Comparison of ENCODE assay signal across 9 cellular contexts in genomic region chr7:45921699-45922519, GRCh38. TPM values are rescaled to one million over a fixed set of nuclear protein-coding genes. Genes with fewer than 3 reads are reported as not detected.
DNase-seq lines count a peak whose midpoint lies in the region; ATAC-seq, FAIRE-seq and TF ChIP-seq lines count a peak whose summit lies in the region.
"Had no signal": no experiment of that assay in that cellular context is flagged by ENCODE, and none has a peak within 500 bp of the region (broad histone marks: within the 10 kb centered on the region; RNA-seq: fewer than 3 reads in every experiment).

No MANE protein-coding gene starts in this region.

- WGBS in suprapubic skin, result 4% methylated on average over 36 of the region's 36 CpGs

- in situ Hi-C loops in G401 (cut with HindIII; ENCODE audit: low sequenced_read_pairs), result loop anchor here (25.0 kb wide), 1 partner anchor 440 kb away; no protein-coding TSS in a partner anchor

- H3K27ac ChIP-seq in suprapubic skin, result peak overlapping the region; percentile 58
- H3K27ac ChIP-seq: neutrophil had no signal

- DNase-seq in G401 (ENCODE audit: low spot score), result peak; percentile 24
- peak; percentile 84 for DNase-seq in NT2/D1 (ENCODE audit: low read depth, low spot score)
- DNase-seq in cerebellar cortex (ENCODE audit: low spot score), result peak; percentile 42
- DNase-seq in left kidney (ENCODE audit: low read depth, low spot score), result peak; percentile 91
- DNase-seq in suprapubic skin (ENCODE audit: low spot score in 2 of 2), result no peak
- DNase-seq in GDM1 (lab: John Stamatoyannopoulos, UW), result no peak

- FAIRE-seq in A204.1 (lab: Jason Lieb, UNC), result peak; percentile 57

- H3K27me3 ChIP-seq in NT2/D1 (ENCODE audit: insufficient read depth, insufficient read length) (peaks cover 57% of the 10 kb centered on the region), suprapubic skin (peaks cover 20% of the 10 kb centered on the region)

- ATAC-seq in GM21528 (IDR thresholded peaks at IDR 0.05; ENCODE audit: low FRiP score, unreplicated experiment), result no peak

- peaks cover 6% of the 10 kb centered on the region for H3K4me1 ChIP-seq in NT2/D1 (ENCODE audit: insufficient read depth, insufficient read length)
- peaks cover 56% of the 10 kb centered on the region for H3K4me1 ChIP-seq in suprapubic skin

- H3K36me3 ChIP-seq in NT2/D1 (ENCODE audit: insufficient read depth, insufficient read length, low read length), result peaks cover 3% of the 10 kb centered on the region
- H3K36me3 ChIP-seq in suprapubic skin, result no peaks in the 10 kb centered on the region
- H3K36me3 ChIP-seq: neutrophil had no signal

- TF ChIP-seq CTCF in suprapubic skin (IDR thresholded peaks at IDR 0.05), result peak; percentile 59 to 82

- no peak for TF ChIP-seq POLR2A in suprapubic skin (IDR thresholded peaks at IDR 0.05)

- H3K9ac ChIP-seq in NT2/D1 (ENCODE audit: insufficient read length, low read depth), result peak overlapping the region; percentile 57

- H3K9me3 ChIP-seq in NT2/D1 (ENCODE audit: insufficient read depth, low read length) (no peaks in the 10 kb centered on the region), suprapubic skin (no peaks in the 10 kb centered on the region)
- H3K9me3 ChIP-seq: neutrophil had no signal

- H3K4me3 ChIP-seq in NT2/D1 (ENCODE audit: insufficient read length, low read depth) (peak overlapping the region; percentile 62), suprapubic skin (peak overlapping the region; percentile 55)

- TF ChIP-seq EP300 in suprapubic skin (IDR thresholded peaks at IDR 0.05), result no peak

RNA-seq across cellular contexts. Expression of gene IGFBP3, which starts 0.8 kb away (rescaled TPM):
- 17.4 and 21.6 TPM in 2 replicates for total RNA-seq in G401 (2014; rRNA removed; shearing (Covaris generic))
- 100 to 1,000 TPM; 120 to 519 (median 223) TPM for total RNA-seq in suprapubic skin

RNA-seq across cellular contexts. Expression of gene IGFBP1, which starts 33.6 kb away (rescaled TPM):
- total RNA-seq in G401 (2014; rRNA removed; shearing (Covaris generic)), result not detected in 2 replicates
- total RNA-seq in suprapubic skin, result under 1 TPM in 1 of 4 donors, not detected in 3; 0.48 TPM

RNA-seq across cellular contexts. Expression of gene CCDC201, which starts 49.0 kb away (rescaled TPM):
- total RNA-seq in G401 (2014; rRNA removed; shearing (Covaris generic)), result not detected in 2 replicates
- total RNA-seq in suprapubic skin, result not detected

Comparison
In these comparisons a context has a peak if more than half of its experiments do, and no peak if none do; other contexts are left out.
1. DNase-seq: peak in G401 (single experiment), NT2/D1 (single experiment), cerebellar cortex (single experiment) and left kidney (single experiment); none in suprapubic skin (0 of 2) and GDM1 (single experiment).